ENCODE assay signal across 8 cellular contexts in genomic region chr12:40010899-40011774, GRCh38.
DNase-seq lines count a peak whose midpoint lies in the region; ATAC-seq and TF ChIP-seq lines count a peak whose summit lies in the region.

No MANE protein-coding gene starts in this region.

- H3K4me3 ChIP-seq in RWPE2 (ENCODE audit: severe bottlenecking) = no peak overlapping the region
- H3K4me3 ChIP-seq in heart left ventricle = peak overlapping the region in 10 of 12 donors; percentile 13 to 48 (median 40)

- no peak overlapping the region for H3K27ac Mint-ChIP-seq in activated naive CD8-positive, alpha-beta T cell

- H3K4me1 ChIP-seq in RWPE2 (ENCODE audit: insufficient read depth, poor library complexity, severe bottlenecking) (no peaks in the 10 kb centered on the region), heart left ventricle (peaks cover 0 to 23% (median 17%) of the 10 kb centered on the region in 12 donors)

- H3K27me3 ChIP-seq in RWPE2 (ENCODE audit: insufficient read depth, poor library complexity, severe bottlenecking) = no peaks in the 10 kb centered on the region
- H3K27me3 ChIP-seq in heart left ventricle = no peaks in the 10 kb centered on the region

- DNase-seq in ELR (ENCODE audit: low read depth) (peak; percentile 68), HT1080 (ENCODE audit: low read depth) (peak; percentile 68), RWPE2 (ENCODE audit: low spot score) (no peak), heart left ventricle (peak in 3 of 5 donors; percentile 48 to 67 (median 56)), renal cortical epithelial cell (ENCODE audit: low read depth) (peak; percentile 77), mesenteric fat pad (ENCODE audit: low spot score) (no peak)

- intact Hi-C loops in heart left ventricle (cut with DNase I) = loop anchor here in 8 of 10 donors (1.0 to 10.0 kb wide), 5 partner anchors 95 to 426 kb away; partner anchors contain the start of gene SLC2A13 (in 5 of the 8)

- no peaks in the 10 kb centered on the region for H3K27me3 Mint-ChIP-seq in activated naive CD8-positive, alpha-beta T cell

- H3K36me3 ChIP-seq in RWPE2 (ENCODE audit: low read depth) (no peaks in the 10 kb centered on the region), heart left ventricle (no peaks in the 10 kb centered on the region)

- H3K27ac ChIP-seq in RWPE2 (ENCODE audit: poor library complexity, severe bottlenecking) (no peak overlapping the region), heart left ventricle (peak overlapping the region in 9 of 12 donors; percentile 6 to 56 (median 35))

- no peaks in the 10 kb centered on the region for H3K36me3 Mint-ChIP-seq in activated naive CD8-positive, alpha-beta T cell

- no peaks in the 10 kb centered on the region for H3K9me3 Mint-ChIP-seq in activated naive CD8-positive, alpha-beta T cell (ENCODE audit: low read depth)

- peak overlapping the region; percentile 58 for H3K4me3 Mint-ChIP-seq in activated naive CD8-positive, alpha-beta T cell

- ATAC-seq in GM21515 (IDR thresholded peaks at IDR 0.05; ENCODE audit: unreplicated experiment) = peak; percentile 93
- ATAC-seq in RWPE2 (ENCODE audit: low read depth) = peak; percentile 87
- peak; percentile 75 to 96 (median 94) for ATAC-seq in heart left ventricle

- peak; percentile 84 for TF ChIP-seq CTCF in RWPE2 (IDR thresholded peaks at IDR 0.05; ENCODE audit: poor library complexity, severe bottlenecking)
- peak; percentile 70 to 91 (median 84) for TF ChIP-seq CTCF in heart left ventricle (IDR thresholded peaks at IDR 0.05)

- no peaks in the 10 kb centered on the region for H3K9me3 ChIP-seq in RWPE2 (ENCODE audit: severe bottlenecking)
- no peaks in the 10 kb centered on the region for H3K9me3 ChIP-seq in heart left ventricle

- no peak for TF ChIP-seq POLR2A in heart left ventricle (IDR thresholded peaks at IDR 0.05)

- 58 to 64% (median 59%) methylated on average over 11 of the region's 11 CpGs for WGBS in heart left ventricle, 4 donors

- H3K4me1 Mint-ChIP-seq in activated naive CD8-positive, alpha-beta T cell (ENCODE audit: low read depth) = peaks cover 17% of the 10 kb centered on the region

Comparison
In these comparisons a context has a peak if more than half of its experiments do, and no peak if none do; other contexts are left out.
1. DNase-seq: peak in ELR (single experiment), HT1080 (single experiment), heart left ventricle (3 of 5) and renal cortical epithelial cell (single experiment); none in RWPE2 (single experiment) and mesenteric fat pad (single experiment).
2. Peak in every context shown above with its lines, with median percentiles within 50 percentile points of each other: ATAC-seq.